ENCODE assay signal across 8 cellular contexts in genomic region chr19:1168877-1169791, GRCh38. TPM values are rescaled to one million over a fixed set of nuclear protein-coding genes. Genes with fewer than 3 reads are reported as not detected.
DNase-seq lines count a peak whose midpoint lies in the region; FAIRE-seq and TF ChIP-seq lines count a peak whose summit lies in the region.

No MANE protein-coding gene starts in this region.

- H3K9me3 ChIP-seq in MG63: no peaks in the 10 kb centered on the region
- no peaks in the 10 kb centered on the region for H3K9me3 ChIP-seq in H1 (ENCODE audit: insufficient read depth in 2 of 2, low read depth in 1 of 2, low read length in 1 of 2)

- H2AFZ ChIP-seq in ACC112 (ENCODE audit: low read length, unreplicated experiment) (no peak overlapping the region), H1 (ENCODE audit: low read length) (no peak overlapping the region)

- H2BK120ac ChIP-seq in H1 (replicated peaks; ENCODE audit: low read depth, low read length): no peak overlapping the region

- H4K91ac ChIP-seq in H1 (replicated peaks; ENCODE audit: insufficient read length, low read length): no peak overlapping the region

- H3K18ac ChIP-seq in H1 (ENCODE audit: extremely low read depth, low read length): 0 out of 2 replicates have a peak overlapping the region, but pooled peaks have one; percentile 16

- no peak overlapping the region; a peak in 1 of 7 replicates for H3K9ac ChIP-seq in H1 (replicated peaks in 1 of 4; ENCODE audit: extremely low read depth in 1 of 4, low read depth in 3 of 4, low read length in 3 of 4)

- no peak overlapping the region for H3K23ac ChIP-seq in H1 (ENCODE audit: insufficient read length)

- peaks cover 5% of the 10 kb centered on the region; the same call in 1 of the 2 replicates for H3K36me3 ChIP-seq in ACC112 (ENCODE audit: insufficient read depth, low read length)
- peaks cover 28% of the 10 kb centered on the region for H3K36me3 ChIP-seq in MG63
- H3K36me3 ChIP-seq in H1 (ENCODE audit: control insufficient read depth in 2 of 4, insufficient read depth in 4 of 4, low read length in 3 of 4): peaks cover 0 to 2% (median 0%) of the 10 kb centered on the region in 4 experiments; a peak in 1 of 8 replicates

- H3K27me3 ChIP-seq in ACC112 (ENCODE audit: insufficient read depth, low read length): no peaks in the 10 kb centered on the region
- no peaks in the 10 kb centered on the region for H3K27me3 ChIP-seq in MG63
- no peaks in the 10 kb centered on the region; a peak in 1 of 7 replicates for H3K27me3 ChIP-seq in H1 (replicated peaks in 1 of 4; ENCODE audit: control insufficient read depth in 3 of 4, extremely low read depth in 1 of 4, insufficient read depth in 3 of 4, low read length in 3 of 4)

- peak overlapping the region; percentile 60 for H4K5ac ChIP-seq in H1 (ENCODE audit: insufficient read length, low read depth, low read length)

- H3K27ac ChIP-seq in ACC112 (ENCODE audit: low read depth, low read length): peak overlapping the region; percentile 83
- H3K27ac ChIP-seq in H1 (ENCODE audit: low read depth, low read length): peak overlapping the region; percentile 10; the same call in 1 of the 2 replicates

- no peak overlapping the region for H2AK5ac ChIP-seq in H1 (ENCODE audit: low read depth, low read length)

- H3K4me1 ChIP-seq in ACC112 (ENCODE audit: control insufficient read depth, insufficient read depth, low read length, unreplicated experiment): peaks cover 36% of the 10 kb centered on the region
- peaks cover 0 to 29% (median 17%) of the 10 kb centered on the region in 4 experiments; a peak in 5 of 7 replicates for H3K4me1 ChIP-seq in H1 (replicated peaks in 1 of 4; ENCODE audit: control insufficient read depth in 3 of 4, insufficient read depth in 4 of 4, low read length in 3 of 4)

- H3K79me2 ChIP-seq in ACC112 (ENCODE audit: control insufficient read depth, insufficient read depth, low read length, unreplicated experiment): peaks cover 89% of the 10 kb centered on the region
- peaks cover 10 to 71% of the 10 kb centered on the region in 2 experiments for H3K79me2 ChIP-seq in H1 (ENCODE audit: control insufficient read depth in 1 of 2, insufficient read depth in 2 of 2, low read length in 2 of 2)

- no peak overlapping the region for H3K4ac ChIP-seq in H1 (replicated peaks; ENCODE audit: insufficient read length, low read depth, low read length)

- peaks cover 47% of the 10 kb centered on the region for H3K79me1 ChIP-seq in H1 (ENCODE audit: low read depth, low read length)

- POLR2A ChIA-PET in H1 (lab: Charles Lee; ENCODE audit: partially characterized antibody): interaction anchor here (0.5 to 2.8 kb wide), 5 partner anchors 14 to 143 kb away, joined by 3 to 10 read pairs (median 4); partner anchors contain the start of gene CNN2
- POLR2A ChIA-PET in GM10248 (lab: Yijun Ruan, JAX): no interaction called here

- peak overlapping the region; percentile 78 for H2BK5ac ChIP-seq in H1 (ENCODE audit: low read depth, low read length)

- H4K20me1 ChIP-seq in H1 (replicated peaks in 1 of 2; ENCODE audit: control insufficient read depth in 1 of 2, insufficient read depth in 2 of 2, low read length in 2 of 2): peaks cover 0 to 35% of the 10 kb centered on the region in 2 experiments

- CTCF ChIA-PET in H1 (lab: Charles Lee; ENCODE audit: partially characterized antibody) (interaction anchor here (0.8 to 3.0 kb wide), 3 partner anchors 52 to 54 kb away, joined by 3 to 15 read pairs (median 3); no protein-coding TSS in a partner anchor), GM10248 (lab: Yijun Ruan, JAX) (no interaction called here)

- H2BK12ac ChIP-seq in H1 (ENCODE audit: low read depth, low read length): no peak overlapping the region

- TF ChIP-seq EP300 in H1 (IDR thresholded peaks at IDR 0.05; ENCODE audit: borderline replicate concordance in 1 of 2, low read depth in 2 of 2, low read length in 2 of 2): no peak

- no peak for FAIRE-seq in H1 (lab: Jason Lieb, UNC)

- peaks cover 14% of the 10 kb centered on the region for H3K23me2 ChIP-seq in H1 (ENCODE audit: low read depth, low read length)

- TF ChIP-seq CTCF in H1 (IDR thresholded peaks at IDR 0.05; ENCODE audit: control extremely low read depth in 1 of 3, insufficient read depth in 1 of 3, low read depth in 1 of 3, low read length in 3 of 3): no peak
- no peak for TF ChIP-seq CTCF in GM10248 (IDR thresholded peaks at IDR 0.05; ENCODE audit: control extremely low read depth, extremely low read depth, low read depth, missing control alignments)

- peak; percentile 91 for DNase-seq in MG63
- DNase-seq in H1 (ENCODE audit: low read depth in 1 of 2, low spot score in 2 of 2): no peak
- DNase-seq in myocyte (ENCODE audit: low read depth): peak; percentile 24
- DNase-seq in retina: no peak
- no peak for DNase-seq in GM10248 (ENCODE audit: extremely low spot score)
- no peak for DNase-seq in OCI-M1 (lab: John Stamatoyannopoulos, UW)
- DNase-seq in NCI-H2171 (lab: John Stamatoyannopoulos, UW): no peak

- no peak overlapping the region for H2BK20ac ChIP-seq in H1 (ENCODE audit: low read length)

- no peak for TF ChIP-seq RAD21 in H1 (IDR thresholded peaks at IDR 0.05 in 1 of 2, conservative IDR thresholded peaks at IDR 0.05 in 1 of 2; ENCODE audit: low read depth in 2 of 2, low read length in 2 of 2)

- no peak overlapping the region for H3K4me2 ChIP-seq in H1 (ENCODE audit: insufficient read depth in 1 of 2, low read depth in 2 of 2, low read length in 2 of 2)

- no peak overlapping the region for H3K56ac ChIP-seq in H1 (replicated peaks; ENCODE audit: insufficient read length, low read depth, low read length)

- no peak overlapping the region for H3K14ac ChIP-seq in H1 (ENCODE audit: insufficient read length)

- H3K4me3 ChIP-seq in ACC112 (ENCODE audit: low read depth, low read length) (peak overlapping the region; percentile 86), MG63 (peak overlapping the region; percentile 58), H1 (ENCODE audit: extremely low read depth in 1 of 4, insufficient read depth in 2 of 4, low read depth in 3 of 4, low read length in 4 of 4) (no peak overlapping the region)

- no peak overlapping the region for H2BK15ac ChIP-seq in H1 (ENCODE audit: low read length)

- H4K8ac ChIP-seq in H1 (ENCODE audit: extremely low read depth, insufficient read depth, low read length): peak overlapping the region; percentile 83; the same call in 1 of the 2 replicates

- 94% methylated on average over 34 of the region's 38 CpGs; no CpG with 5 or more reads in 1 of the 2 experiments for WGBS in H1 (ENCODE audit: extremely low coverage in 1 of 2, insufficient coverage in 1 of 2, insufficient read length in 1 of 2, insufficient replicate concordance in 2 of 2, low coverage in 1 of 2, low lambda C conversion rate in 2 of 2, missing lambda C conversion rate in 1 of 2), 2 experiments

- TF ChIP-seq POLR2A in H1 (IDR thresholded peaks at IDR 0.05; ENCODE audit: control extremely low read depth in 1 of 2, low read depth in 2 of 2, low read length in 2 of 2): no peak

TF ChIP-seq in H1, 55 proteins besides CTCF, POLR2A, EP300 and RAD21:
- TF ChIP-seq MAFK (IDR thresholded peaks at IDR 0.05; ENCODE audit: low read depth, low read length): peak; percentile 44; the same call in 1 of the 2 replicates
- TF ChIP-seq NRF1 (IDR thresholded peaks at IDR 0.05; ENCODE audit: low read depth, low read length): no peak

RNA-seq across cellular contexts. Expression of gene SBNO2, which starts 4.9 kb away (rescaled TPM):
- 15.6 and 22.7 TPM in 2 replicates for total RNA-seq in MG63 (2014; rRNA removed; shearing (Covaris generic); ENCODE audit: low replicate concordance)
- total RNA-seq in H1 (2021; fragmentation: NEBNext Ultra II Directional; extraction: Animal tissue kit (Norgen Biotek cat#: 25700)): 31.4 and 37.4 TPM in 2 replicates
- 12.2 and 21.3 TPM in 2 replicates for polyA plus RNA-seq in H1 (2011; rRNA removed)
- 12.8 TPM for polyA plus RNA-seq in H1 (2011; cell fraction: cytosol; rRNA removed)
- polyA plus RNA-seq in H1 (2011; cell fraction: nucleus; rRNA removed): 67.3 TPM
- polyA plus RNA-seq in H1 (2012, experiment 1 of 2): 21.4 to 33.6 TPM (median 24.5 TPM) in 4 replicates
- polyA plus RNA-seq in H1 (2012, experiment 2 of 2): 13.6 TPM
- 16.0 TPM for polyA plus RNA-seq in H1 (2013, experiment 1 of 2)
- polyA plus RNA-seq in H1 (2013, experiment 2 of 2): 14.4 TPM
- 10.0 and 10.6 TPM in 2 replicates for polyA minus RNA-seq in H1 (2011; rRNA and poly(A)+ RNA removed)
- 23.1 TPM for polyA minus RNA-seq in H1 (2011; cell fraction: cytosol; rRNA and poly(A)+ RNA removed)
- 23.4 TPM for polyA minus RNA-seq in H1 (2011; cell fraction: nucleus; rRNA and poly(A)+ RNA removed)
- total RNA-seq in myocyte: 23.3 and 25.0 TPM in 2 replicates
- 22.5 TPM for polyA plus RNA-seq in myocyte (2012)

RNA-seq across cellular contexts. Expression of gene STK11, which starts 36.4 kb away (rescaled TPM):
- total RNA-seq in MG63 (2014; rRNA removed; shearing (Covaris generic); ENCODE audit: low replicate concordance): 43.2 and 51.5 TPM in 2 replicates
- total RNA-seq in H1 (2021; fragmentation: NEBNext Ultra II Directional; extraction: Animal tissue kit (Norgen Biotek cat#: 25700)): 70.7 and 75.2 TPM in 2 replicates
- 45.3 and 71.0 TPM in 2 replicates for polyA plus RNA-seq in H1 (2011; rRNA removed)
- 71.1 TPM for polyA plus RNA-seq in H1 (2011; cell fraction: cytosol; rRNA removed)
- polyA plus RNA-seq in H1 (2011; cell fraction: nucleus; rRNA removed): 143 TPM
- polyA plus RNA-seq in H1 (2012, experiment 1 of 2): 58.3 to 76.3 TPM (median 64.8 TPM) in 4 replicates
- polyA plus RNA-seq in H1 (2012, experiment 2 of 2): 55.4 TPM
- polyA plus RNA-seq in H1 (2013, experiment 1 of 2): 44.0 TPM
- 41.8 TPM for polyA plus RNA-seq in H1 (2013, experiment 2 of 2)
- 22.4 and 26.9 TPM in 2 replicates for polyA minus RNA-seq in H1 (2011; rRNA and poly(A)+ RNA removed)
- polyA minus RNA-seq in H1 (2011; cell fraction: cytosol; rRNA and poly(A)+ RNA removed): 44.5 TPM
- polyA minus RNA-seq in H1 (2011; cell fraction: nucleus; rRNA and poly(A)+ RNA removed): 46.0 TPM
- total RNA-seq in myocyte: 86.3 and 94.9 TPM in 2 replicates
- 45.8 TPM for polyA plus RNA-seq in myocyte (2012)

Comparison
In these comparisons a context has a peak if more than half of its experiments do, and no peak if none do; other contexts are left out.
1. H3K4me3 ChIP-seq: peak in ACC112 (single experiment) and MG63 (single experiment); none in H1 (0 of 4).
2. DNase-seq: peak in MG63 (single experiment) and myocyte (single experiment); none in H1 (0 of 2), retina (single experiment), GM10248 (single experiment), OCI-M1 (single experiment) and NCI-H2171 (single experiment).